In genomic region chr1:112954945-112955677, GRCh38 we compare ENCODE assay signal across 8 cellular contexts. TPM values are rescaled to one million over a fixed set of nuclear protein-coding genes. Genes with fewer than 3 reads are reported as not detected.
A peak's percentile ranks its signal among the peaks of the same experiment; 100 is the strongest.
DNase-seq lines count a peak whose midpoint lies in the region; ATAC-seq and TF ChIP-seq lines count a peak whose summit lies in the region.

No MANE protein-coding gene starts in this region.

- no peaks in the 10 kb centered on the region for H3K27me3 ChIP-seq in BJ (ENCODE audit: control insufficient read depth, insufficient read depth, low read length)
- H3K27me3 ChIP-seq in muscle layer of duodenum (ENCODE audit: low read depth, low read length) = no peaks in the 10 kb centered on the region

- H3K4me3 ChIP-seq in BJ (ENCODE audit: low read depth, low read length) (peak overlapping the region; percentile 83), muscle layer of duodenum (ENCODE audit: low read depth in 1 of 2, low read length in 2 of 2) (peak overlapping the region; percentile 70 to 90)

- POLR2A ChIA-PET in BJ (lab: Charles Lee) = interaction anchor here (1.0 kb wide), 1 partner anchor 66 kb away, joined by 3 read pairs; no protein-coding TSS in a partner anchor

- H3K27me3 Mint-ChIP-seq in stimulated activated memory B cell treated with anti-CD40 and anti-IgM and Interleukin-4, amounts not matched to agents 10 μg/mL and 1 μg/mL and 100 μg/mL, for 72 hours = no peaks in the 10 kb centered on the region

- H3K4me3 Mint-ChIP-seq in stimulated activated memory B cell treated with anti-CD40 and anti-IgM and Interleukin-4, amounts not matched to agents 10 μg/mL and 1 μg/mL and 100 μg/mL, for 72 hours = peak overlapping the region; percentile 95

- H3K36me3 Mint-ChIP-seq in stimulated activated memory B cell treated with anti-CD40 and anti-IgM and Interleukin-4, amounts not matched to agents 10 μg/mL and 1 μg/mL and 100 μg/mL, for 72 hours = peaks cover 16% of the 10 kb centered on the region

- DNase-seq in BJ (ENCODE audit: low read depth) (peak; percentile 10), NCI-H82 treated with DMSO at 0.1 percent for 48 hours (lab: John Stamatoyannopoulos, UW; ENCODE audit: unreplicated experiment) (peak; percentile 76), activated T-cell treated with anti-CD3 and anti-CD28 coated beads for 1 hour (ENCODE audit: low read depth) (peak; percentile 24), erythroblast (lab: John Stamatoyannopoulos, UW) (peak; percentile 80 to 83)

- no peak for TF ChIP-seq CTCF in BJ (IDR thresholded peaks at IDR 0.05; ENCODE audit: insufficient read depth, low read depth, low read length)

- H3K9me3 ChIP-seq in muscle layer of duodenum (ENCODE audit: control insufficient read depth in 1 of 2, low read length in 2 of 2) = no peaks in the 10 kb centered on the region

- peaks cover 0 to 12% of the 10 kb centered on the region in 2 donors for H3K4me1 ChIP-seq in muscle layer of duodenum (ENCODE audit: control insufficient read depth in 1 of 2, insufficient read depth in 2 of 2, low read length in 2 of 2)

- peak; percentile 22 for ATAC-seq in GM19043 (IDR thresholded peaks at IDR 0.05; ENCODE audit: low read depth, unreplicated experiment)
- ATAC-seq in HG03378 (IDR thresholded peaks at IDR 0.05; ENCODE audit: unreplicated experiment) = peak; percentile 14
- peak; percentile 18 for ATAC-seq in stimulated activated memory B cell treated with anti-CD40 and anti-IgM and Interleukin-4, amounts not matched to agents 10 μg/mL and 1 μg/mL and 100 μg/mL, for 72 hours

- H3K27ac ChIP-seq in muscle layer of duodenum (ENCODE audit: low read length) = peak overlapping the region; percentile 84

- H3K4me1 Mint-ChIP-seq in stimulated activated memory B cell treated with anti-CD40 and anti-IgM and Interleukin-4, amounts not matched to agents 10 μg/mL and 1 μg/mL and 100 μg/mL, for 72 hours = peaks cover 42% of the 10 kb centered on the region

- H3K27ac Mint-ChIP-seq in stimulated activated memory B cell treated with anti-CD40 and anti-IgM and Interleukin-4, amounts not matched to agents 10 μg/mL and 1 μg/mL and 100 μg/mL, for 72 hours = peak overlapping the region; percentile 92

- H3K9me3 Mint-ChIP-seq in stimulated activated memory B cell treated with anti-CD40 and anti-IgM and Interleukin-4, amounts not matched to agents 10 μg/mL and 1 μg/mL and 100 μg/mL, for 72 hours = no peaks in the 10 kb centered on the region

- CTCF ChIA-PET in BJ (lab: Yijun Ruan, JAX) = interaction anchor here (0.8 to 1.6 kb wide), 7 partner anchors 10 to 238 kb away, joined by 3 to 5 read pairs (median 3); partner anchors contain the start of gene LRIG2

- no peaks in the 10 kb centered on the region for H3K36me3 ChIP-seq in BJ (ENCODE audit: control insufficient read depth, insufficient read depth, low read length)
- no peaks in the 10 kb centered on the region for H3K36me3 ChIP-seq in muscle layer of duodenum (ENCODE audit: control insufficient read depth in 1 of 2, insufficient read depth in 2 of 2, low read length in 2 of 2)

- no peak for TF ChIP-seq POLR2A in erythroblast (IDR thresholded peaks at IDR 0.05; ENCODE audit: low read length)

RNA-seq across cellular contexts. Expression of gene SLC16A1, which starts 0.9 kb away (rescaled TPM):
- 57.6 and 101 TPM in 2 replicates for polyA plus RNA-seq in BJ (2011; rRNA removed)
- polyA minus RNA-seq in BJ (2011; rRNA and poly(A)+ RNA removed) = 71.0 and 104 TPM in 2 replicates

Comparison
In these comparisons a context has a peak if more than half of its experiments do, and no peak if none do; other contexts are left out.
1. Peak in every context shown above with its lines: DNase-seq, ATAC-seq, H3K4me3 ChIP-seq and H3K27ac ChIP-seq.
2. DNase-seq: peak in every context shown above with its lines; median percentile 82 in erythroblast; 76 in NCI-H82 treated with DMSO at 0.1 percent for 48 hours; 24 in activated T-cell treated with anti-CD3 and anti-CD28 coated beads for 1 hour; 10 in BJ.